Comparison of ENCODE assay signal across 39 cellular contexts in the genomic region with DNA sequence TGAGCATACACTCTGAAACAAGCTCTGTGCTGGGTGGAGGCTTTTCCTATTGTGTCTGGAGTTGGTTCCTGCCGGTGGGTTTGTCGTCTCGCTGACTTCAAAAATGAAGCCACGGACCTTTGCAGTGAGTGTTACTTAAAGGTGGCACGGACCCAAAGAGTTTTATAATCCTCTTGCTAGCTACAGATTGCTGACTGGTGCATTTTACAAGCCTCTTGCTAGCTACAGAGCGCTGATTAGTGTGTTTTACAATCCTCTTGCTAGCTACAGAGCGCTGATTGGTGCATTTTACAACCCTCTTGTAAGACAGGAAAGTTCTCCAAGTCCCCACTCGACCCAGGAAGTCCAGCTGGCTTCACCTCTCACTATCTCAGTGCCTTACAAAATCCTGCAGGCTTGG. TPM values are rescaled to one million over a fixed set of nuclear protein-coding genes. Genes with fewer than 3 reads are reported as not detected.
"Had no signal": no experiment of that assay in that cellular context is flagged by ENCODE, and none has a peak within 500 bp of the region (broad histone marks: within the 10 kb centered on the region; RNA-seq: fewer than 3 reads in every experiment).

No MANE protein-coding gene starts in this region.

- DNase-seq: Karpas-422, Kasumi-1, MG63, MM.1S, MV-4-11, NCI-H1048, NCI-H1092, NCI-H1092 treated with DMSO at 0.1 percent for 48 hours, NCI-H1105, NCI-H1105 treated with DMSO at 0.1 percent for 48 hours, NCI-H1417, NCI-H1417 treated with DMSO at 0.1 percent for 48 hours, NCI-H1436, NCI-H1436 treated with DMSO at 0.1 percent for 48 hours, NCI-H146, NCI-H1694, NCI-H1694 treated with DMSO at 0.1 percent for 48 hours, NCI-H187, NCI-H187 treated with DMSO at 0.1 percent for 48 hours, NCI-H1930, NCI-H2029, NCI-H2029 treated with DMSO at 0.1 percent for 48 hours, NCI-H2081, NCI-H2081 treated with DMSO at 0.1 percent for 48 hours, NCI-H2107, NCI-H2171, NCI-H2171 treated with DMSO at 0.1 percent for 48 hours, NCI-H2227 treated with DMSO at 0.1 percent for 48 hours, NCI-H226, NCI-H345, NCI-H446, NCI-H446 treated with DMSO at 0.1 percent for 48 hours, NCI-H510A, NCI-H510A treated with DMSO at 0.1 percent for 48 hours, NCI-H524 had no signal

- H3K36me3 ChIP-seq: MG63 had no signal

- H3K9me3 ChIP-seq: MG63 had no signal

- H3K4me3 ChIP-seq: MG63 had no signal

- H3K27me3 ChIP-seq: MG63 had no signal

RNA-seq across cellular contexts. Expression of a gene that starts 15.3 kb away (rescaled TPM):
- total RNA-seq: LHCN-M2, M059J, MCF 10A, NCI-H460 had no signal
